8 cellular contexts compared by ENCODE assay signal in genomic region chr1:23742670-23743286, GRCh38. TPM values are rescaled to one million over a fixed set of nuclear protein-coding genes. Genes with fewer than 3 reads are reported as not detected.
A peak's percentile ranks its signal among the peaks of the same experiment; 100 is the strongest.
DNase-seq lines count a peak whose midpoint lies in the region; ATAC-seq, FAIRE-seq and TF ChIP-seq lines count a peak whose summit lies in the region.

No MANE protein-coding gene starts in this region.

- H3K9ac ChIP-seq in endothelial cell of umbilical vein (replicated peaks; ENCODE audit: extremely low read depth, insufficient read depth, low read length): peak overlapping the region; percentile 83

- H3K9me3 ChIP-seq in endothelial cell of umbilical vein (replicated peaks; ENCODE audit: control insufficient read depth, insufficient read depth, low read length): no peaks in the 10 kb centered on the region

- H3K36me3 ChIP-seq in endothelial cell of umbilical vein (ENCODE audit: control insufficient read depth in 2 of 2, extremely low read depth in 1 of 2, insufficient read depth in 2 of 2, low read length in 2 of 2): peaks cover 2% of the 10 kb centered on the region in 2 experiments

- peaks cover 39% of the 10 kb centered on the region for H3K4me1 Mint-ChIP-seq in nephron progenitor cell

- no peaks in the 10 kb centered on the region for H3K27me3 Mint-ChIP-seq in nephron progenitor cell (ENCODE audit: low read depth, poor library complexity)

- ATAC-seq in GM18498 (IDR thresholded peaks at IDR 0.05; ENCODE audit: unreplicated experiment) (peak; percentile 13), HG02852 (IDR thresholded peaks at IDR 0.05; ENCODE audit: unreplicated experiment) (peak; percentile 17), GM21723 (IDR thresholded peaks at IDR 0.05; ENCODE audit: unreplicated experiment) (no peak), HG03159 (IDR thresholded peaks at IDR 0.05; ENCODE audit: unreplicated experiment) (no peak)

- dilution Hi-C loops in endothelial cell of umbilical vein (cut with MboI; ENCODE audit: extremely low pct_ligation_motif_present, low sequenced_read_pairs): no loop called here

- BruUV-seq in endothelial cell of umbilical vein (replicated peaks; lab: Mats Ljungman, UMichigan): TSS peak; percentile 85

- intact Hi-C loops in endothelial cell of umbilical vein (cut with micrococcal nuclease): loop anchor here (1.0 to 5.0 kb wide), 2 partner anchors 51 to 185 kb away; partner anchors contain the start of genes ID3 and RPL11

- peaks cover 15% of the 10 kb centered on the region for H3K36me3 Mint-ChIP-seq in nephron progenitor cell (ENCODE audit: low read depth)

- no peaks in the 10 kb centered on the region for H3K9me3 Mint-ChIP-seq in nephron progenitor cell

- no peaks in the 10 kb centered on the region for H3K27me3 ChIP-seq in endothelial cell of umbilical vein (ENCODE audit: control insufficient read depth in 2 of 2, insufficient read depth in 2 of 2, low read length in 2 of 2)

- DNase-seq in SW480 (ENCODE audit: low spot score) (peak; percentile 3), endothelial cell of umbilical vein (ENCODE audit: low read depth, low spot score) (peak; percentile 47), nephron progenitor cell (no peak), RCC 7860 (ENCODE audit: low spot score) (no peak)

- FAIRE-seq in endothelial cell of umbilical vein (lab: Jason Lieb, UNC) (no peak), RCC 7860 (lab: Jason Lieb, UNC) (no peak)

- no peaks in the 10 kb centered on the region for H3K9me1 ChIP-seq in endothelial cell of umbilical vein (replicated peaks; ENCODE audit: control insufficient read depth, extremely low read depth, insufficient read depth, low read length)

- peak overlapping the region; percentile 86 for H3K4me3 Mint-ChIP-seq in nephron progenitor cell

- POLR2A ChIA-PET in endothelial cell of umbilical vein (lab: Charles Lee): no interaction called here

- no peak for TF ChIP-seq POLR2A in endothelial cell of umbilical vein (IDR thresholded peaks at IDR 0.05; ENCODE audit: low read depth, low read length)

- H3K4me2 ChIP-seq in endothelial cell of umbilical vein (ENCODE audit: insufficient read depth, low read length): peak overlapping the region; percentile 89

- peak overlapping the region; percentile 81 to 99 (median 81) for H3K4me3 ChIP-seq in endothelial cell of umbilical vein (replicated peaks in 1 of 3; ENCODE audit: insufficient read depth in 1 of 3, low read depth in 1 of 3, low read length in 3 of 3)

- peaks cover 19% of the 10 kb centered on the region for H3K4me1 ChIP-seq in endothelial cell of umbilical vein (ENCODE audit: control insufficient read depth, extremely low read depth, insufficient read depth, low read length)

- TF ChIP-seq CTCF in endothelial cell of umbilical vein (IDR thresholded peaks at IDR 0.05; ENCODE audit: extremely low read depth in 1 of 2, insufficient read depth in 1 of 2, low read depth in 1 of 2, low read length in 2 of 2) (no peak), nephron progenitor cell (IDR thresholded peaks at IDR 0.05) (no peak)

- H3K27ac ChIP-seq in endothelial cell of umbilical vein (ENCODE audit: insufficient read depth, low read depth, low read length): peak overlapping the region; percentile 58

- H3K79me2 ChIP-seq in endothelial cell of umbilical vein (ENCODE audit: control insufficient read depth, insufficient read depth, low read length): peaks cover 42% of the 10 kb centered on the region

- CTCF ChIA-PET in endothelial cell of umbilical vein (lab: Charles Lee): interaction anchor here (1.0 to 1.4 kb wide), 3 partner anchors 29 to 51 kb away, joined by 3 to 4 read pairs (median 4); partner anchors contain the start of gene RPL11

- H3K27ac Mint-ChIP-seq in nephron progenitor cell: peak overlapping the region; percentile 82

- H2AFZ ChIP-seq in endothelial cell of umbilical vein (ENCODE audit: low read depth, low read length): peak overlapping the region; percentile 43

- H4K20me1 ChIP-seq in endothelial cell of umbilical vein (replicated peaks; ENCODE audit: control insufficient read depth, extremely low read depth, insufficient read depth, low read length): peaks cover 18% of the 10 kb centered on the region

TF ChIP-seq in endothelial cell of umbilical vein, 7 proteins besides CTCF, POLR2A, EP300 and RAD21:
- TF ChIP-seq JUN (IDR thresholded peaks at IDR 0.05; ENCODE audit: borderline replicate concordance, insufficient read depth, insufficient read length, low read depth) (no peak), POLR2AphosphoS5 (IDR thresholded peaks at IDR 0.05; ENCODE audit: insufficient read depth, low read depth, low read length) (no peak), FOS (IDR thresholded peaks at IDR 0.05; ENCODE audit: borderline replicate concordance, insufficient read depth, low read length) (no peak), MAX (IDR thresholded peaks at IDR 0.05; ENCODE audit: insufficient read depth, insufficient read length) (no peak), MYC (IDR thresholded peaks at IDR 0.05; ENCODE audit: low read depth, low read length) (no peak), EZH2 (IDR thresholded peaks at IDR 0.05; ENCODE audit: borderline replicate concordance, low read depth, low read length, severe bottlenecking) (no peak), GATA2 (IDR thresholded peaks at IDR 0.05; ENCODE audit: insufficient read depth, insufficient read length, low read depth, low read length) (no peak)
TF ChIP-seq in endothelial cell of umbilical vein: peak in this region for 0.

RNA-seq across cellular contexts. Expression of gene ELOA, which starts 0.5 kb away (rescaled TPM):
- 41.0 and 42.6 TPM in 2 replicates for total RNA-seq in endothelial cell of umbilical vein
- polyA plus RNA-seq in endothelial cell of umbilical vein: 10.8 and 11.9 TPM in 2 replicates
- polyA plus RNA-seq in endothelial cell of umbilical vein (2011; cell fraction: cytosol; rRNA removed): 16.0 and 17.0 TPM in 2 replicates
- 27.4 and 29.5 TPM in 2 replicates for polyA plus RNA-seq in endothelial cell of umbilical vein (2011; cell fraction: nucleus; rRNA removed)
- 17.3 and 31.8 TPM in 2 replicates for polyA plus RNA-seq in endothelial cell of umbilical vein (2012)
- polyA minus RNA-seq in endothelial cell of umbilical vein: 16.6 and 17.9 TPM in 2 replicates
- polyA minus RNA-seq in endothelial cell of umbilical vein (2011; cell fraction: cytosol; rRNA and poly(A)+ RNA removed): 23.2 TPM
- polyA minus RNA-seq in endothelial cell of umbilical vein (2011; cell fraction: nucleus; rRNA and poly(A)+ RNA removed): 9.1 and 10.1 TPM in 2 replicates

RNA-seq across cellular contexts. Expression of gene PITHD1, which starts 35.4 kb away (rescaled TPM):
- 35.8 and 42.5 TPM in 2 replicates for total RNA-seq in endothelial cell of umbilical vein
- 31.5 and 43.1 TPM in 2 replicates for polyA plus RNA-seq in endothelial cell of umbilical vein
- 38.1 and 42.2 TPM in 2 replicates for polyA plus RNA-seq in endothelial cell of umbilical vein (2011; cell fraction: cytosol; rRNA removed)
- 32.1 and 39.7 TPM in 2 replicates for polyA plus RNA-seq in endothelial cell of umbilical vein (2011; cell fraction: nucleus; rRNA removed)
- polyA plus RNA-seq in endothelial cell of umbilical vein (2012): 26.5 and 35.3 TPM in 2 replicates
- polyA minus RNA-seq in endothelial cell of umbilical vein: 13.1 and 19.8 TPM in 2 replicates
- polyA minus RNA-seq in endothelial cell of umbilical vein (2011; cell fraction: cytosol; rRNA and poly(A)+ RNA removed): 17.3 TPM
- polyA minus RNA-seq in endothelial cell of umbilical vein (2011; cell fraction: nucleus; rRNA and poly(A)+ RNA removed): 7.6 and 13.0 TPM in 2 replicates

RNA-seq across cellular contexts. Expression of gene LYPLA2, which starts 48.2 kb away (rescaled TPM):
- total RNA-seq in endothelial cell of umbilical vein: 110 TPM in 2 replicates
- 137 and 173 TPM in 2 replicates for polyA plus RNA-seq in endothelial cell of umbilical vein
- polyA plus RNA-seq in endothelial cell of umbilical vein (2011; cell fraction: cytosol; rRNA removed): 80.6 and 124 TPM in 2 replicates
- polyA plus RNA-seq in endothelial cell of umbilical vein (2011; cell fraction: nucleus; rRNA removed): 111 and 136 TPM in 2 replicates
- polyA plus RNA-seq in endothelial cell of umbilical vein (2012): 84.8 and 94.9 TPM in 2 replicates
- 73.8 and 77.9 TPM in 2 replicates for polyA minus RNA-seq in endothelial cell of umbilical vein
- polyA minus RNA-seq in endothelial cell of umbilical vein (2011; cell fraction: cytosol; rRNA and poly(A)+ RNA removed): 37.3 TPM
- 23.0 and 28.3 TPM in 2 replicates for polyA minus RNA-seq in endothelial cell of umbilical vein (2011; cell fraction: nucleus; rRNA and poly(A)+ RNA removed)

RNA-seq across cellular contexts. Expression of gene RPL11, which starts 51.2 kb away (rescaled TPM):
- 1,084 and 1,169 TPM in 2 replicates for total RNA-seq in endothelial cell of umbilical vein
- 656 and 861 TPM in 2 replicates for polyA plus RNA-seq in endothelial cell of umbilical vein
- polyA plus RNA-seq in endothelial cell of umbilical vein (2011; cell fraction: cytosol; rRNA removed): 1,857 and 2,097 TPM in 2 replicates
- 491 and 654 TPM in 2 replicates for polyA plus RNA-seq in endothelial cell of umbilical vein (2011; cell fraction: nucleus; rRNA removed)
- 2,376 and 2,717 TPM in 2 replicates for polyA plus RNA-seq in endothelial cell of umbilical vein (2012)
- polyA minus RNA-seq in endothelial cell of umbilical vein: 532 and 552 TPM in 2 replicates
- polyA minus RNA-seq in endothelial cell of umbilical vein (2011; cell fraction: cytosol; rRNA and poly(A)+ RNA removed): 533 TPM
- polyA minus RNA-seq in endothelial cell of umbilical vein (2011; cell fraction: nucleus; rRNA and poly(A)+ RNA removed): 123 and 143 TPM in 2 replicates

RNA-seq across cellular contexts. Expression of gene GALE, which starts 57.8 kb away (rescaled TPM):
- total RNA-seq in endothelial cell of umbilical vein: 39.2 and 42.9 TPM in 2 replicates
- 57.7 and 64.7 TPM in 2 replicates for polyA plus RNA-seq in endothelial cell of umbilical vein
- 49.3 and 55.5 TPM in 2 replicates for polyA plus RNA-seq in endothelial cell of umbilical vein (2011; cell fraction: cytosol; rRNA removed)
- polyA plus RNA-seq in endothelial cell of umbilical vein (2011; cell fraction: nucleus; rRNA removed): 64.7 and 65.7 TPM in 2 replicates
- polyA plus RNA-seq in endothelial cell of umbilical vein (2012): 35.1 and 39.3 TPM in 2 replicates
- polyA minus RNA-seq in endothelial cell of umbilical vein: 24.6 and 25.2 TPM in 2 replicates
- 26.3 TPM for polyA minus RNA-seq in endothelial cell of umbilical vein (2011; cell fraction: cytosol; rRNA and poly(A)+ RNA removed)
- polyA minus RNA-seq in endothelial cell of umbilical vein (2011; cell fraction: nucleus; rRNA and poly(A)+ RNA removed): 7.0 and 8.9 TPM in 2 replicates

Comparison
In these comparisons a context has a peak if more than half of its experiments do, and no peak if none do; other contexts are left out.
1. ATAC-seq: peak in GM18498 (single experiment) and HG02852 (single experiment); none in GM21723 (single experiment) and HG03159 (single experiment).
2. DNase-seq: peak in SW480 (single experiment) and endothelial cell of umbilical vein (single experiment); none in nephron progenitor cell (single experiment) and RCC 7860 (single experiment).